8 cellular contexts compared by ENCODE assay signal in the genomic region with DNA sequence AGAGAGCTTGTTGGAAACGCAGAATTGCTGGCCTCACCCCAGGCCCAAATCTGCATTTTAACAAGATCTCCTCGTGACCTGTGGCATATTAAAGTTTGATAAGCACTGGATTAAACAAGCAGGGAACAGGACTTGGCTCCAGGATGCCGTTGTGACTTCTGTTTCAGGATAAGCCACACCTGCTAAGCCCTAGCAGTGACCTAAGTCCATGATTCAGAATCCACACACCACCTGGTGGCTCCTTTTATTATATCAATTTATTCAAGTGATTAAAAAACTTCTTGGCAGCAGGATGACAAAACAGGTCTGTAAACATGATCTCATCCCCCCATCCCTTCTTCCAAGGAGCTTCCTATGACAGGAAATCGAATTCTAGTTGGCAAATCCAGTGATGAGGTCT. TPM values are rescaled to one million over a fixed set of nuclear protein-coding genes. Genes with fewer than 3 reads are reported as not detected.
DNase-seq lines count a peak whose midpoint lies in the region; ATAC-seq, FAIRE-seq and TF ChIP-seq lines count a peak whose summit lies in the region.

No MANE protein-coding gene starts in this region.

- H3K27me3 ChIP-seq in bronchial epithelial cell (ENCODE audit: control insufficient read depth, insufficient read depth, low read length) (peaks cover 2% of the 10 kb centered on the region), prostate gland (replicated peaks; ENCODE audit: insufficient read depth) (no peaks in the 10 kb centered on the region)

- peak; percentile 26 for DNase-seq in H4 (ENCODE audit: low spot score)
- DNase-seq in NCI-H2171 (lab: John Stamatoyannopoulos, UW) = peak; percentile 49
- DNase-seq in bronchial epithelial cell (ENCODE audit: low read depth) = peak; percentile 68
- DNase-seq in prostate gland (ENCODE audit: low spot score) = peak; percentile 16
- DNase-seq in hippocampal formation (lab: John Stamatoyannopoulos, UW) = no peak
- no peak for DNase-seq in cerebellar cortex (ENCODE audit: low spot score)

- no peak for FAIRE-seq in bronchial epithelial cell (lab: Jason Lieb, UNC)

- TF ChIP-seq POLR2A in prostate gland (IDR thresholded peaks at IDR 0.05) = no peak

- H3K9me3 ChIP-seq in prostate gland = no peaks in the 10 kb centered on the region

- no peak overlapping the region for H3K27ac ChIP-seq in prostate gland

- TF ChIP-seq CTCF in bronchial epithelial cell (IDR thresholded peaks at IDR 0.05; ENCODE audit: insufficient read depth, low read length, severe bottlenecking) (peak; percentile 38), prostate gland (IDR thresholded peaks at IDR 0.05) (peak in 2 of 4 experiments; percentile 21 to 33)

- ATAC-seq in GM19455 (IDR thresholded peaks at IDR 0.05; ENCODE audit: unreplicated experiment) = no peak
- ATAC-seq in HG02981 (IDR thresholded peaks at IDR 0.05; ENCODE audit: unreplicated experiment) = no peak

- WGBS in prostate gland = 38% methylated on average over 4 of the region's 4 CpGs

- no peaks in the 10 kb centered on the region for H3K36me3 ChIP-seq in bronchial epithelial cell (ENCODE audit: control insufficient read depth, insufficient read depth, low read length)
- H3K36me3 ChIP-seq in prostate gland = no peaks in the 10 kb centered on the region

- H3K4me3 ChIP-seq in bronchial epithelial cell (ENCODE audit: low read depth, low read length) = no peak overlapping the region
- H3K4me3 ChIP-seq in prostate gland = no peak overlapping the region

- intact Hi-C loops in prostate gland (cut with DNase I) = no loop called here

- no peaks in the 10 kb centered on the region for H3K4me1 ChIP-seq in prostate gland (replicated peaks)

RNA-seq across cellular contexts. Expression of a gene that starts 9.1 kb away (rescaled TPM):
- total RNA-seq in H4 (2014; rRNA removed; shearing (Covaris generic)) = 17.0 and 41.5 TPM in 2 replicates
- total RNA-seq in bronchial epithelial cell (9.2 and 9.7 TPM in 2 replicates), prostate gland (10 to 100 TPM; 29.1 to 32.3 TPM)

RNA-seq across cellular contexts. Expression of a gene that starts 41.1 kb away (rescaled TPM):
- total RNA-seq in H4 (2014; rRNA removed; shearing (Covaris generic)) = 1.0 and 3.6 TPM in 2 replicates
- total RNA-seq in bronchial epithelial cell (not detected in 2 replicates), prostate gland (10 to 100 TPM in 1 of 2 donors, 1 to 10 TPM in 1; 6.6 to 29.4 TPM)

RNA-seq across cellular contexts. Expression of a gene that starts 47.0 kb away (rescaled TPM):
- 12.0 and 14.9 TPM in 2 replicates for total RNA-seq in H4 (2014; rRNA removed; shearing (Covaris generic))
- total RNA-seq in bronchial epithelial cell = 16.4 and 20.5 TPM in 2 replicates
- total RNA-seq in prostate gland = 10 to 100 TPM; 35.1 to 37.7 TPM

Comparison
In these comparisons a context has a peak if more than half of its experiments do, and no peak if none do; other contexts are left out.
1. DNase-seq: peak in H4 (single experiment), NCI-H2171 (single experiment), bronchial epithelial cell (single experiment) and prostate gland (single experiment); none in hippocampal formation (0 of 2) and cerebellar cortex (single experiment).